In genomic region chr7:98458090-98458875, GRCh38 we compare ENCODE assay signal across 16 cellular contexts. TPM values are rescaled to one million over a fixed set of nuclear protein-coding genes. Genes with fewer than 3 reads are reported as not detected.
DNase-seq lines count a peak whose midpoint lies in the region; ATAC-seq, FAIRE-seq and TF ChIP-seq lines count a peak whose summit lies in the region.
"Had no signal": no experiment of that assay in that cellular context is flagged by ENCODE, and none has a peak within 500 bp of the region (broad histone marks: within the 10 kb centered on the region; RNA-seq: fewer than 3 reads in every experiment).

No MANE protein-coding gene starts in this region.

- H3K27me3 ChIP-seq in BLaER1 treated with 17β-estradiol and CSF1 and Interleukin-3, amounts not matched to agents 10 nM and 100 nM: no peaks in the 10 kb centered on the region
- H3K27me3 ChIP-seq in K562 (ENCODE audit: control insufficient read depth in 2 of 2, insufficient read depth in 2 of 2, low read length in 2 of 2) (peaks cover 8 to 48% of the 10 kb centered on the region in 2 experiments; a peak in 2 of 5 replicates), H7 (ENCODE audit: control insufficient read depth, insufficient read depth, low read length) (no peaks in the 10 kb centered on the region)
- H3K27me3 ChIP-seq: Peyer's patch, SJSA1 had no signal

- TF ChIP-seq RAD21 in K562 (CRISPR knock-in tag; conservative IDR thresholded peaks at IDR 0.05 in 1 of 2, IDR thresholded peaks at IDR 0.05 in 1 of 2): no peak

- H3K4me3 ChIP-seq in BLaER1 treated with 17β-estradiol and CSF1 and Interleukin-3, amounts not matched to agents 10 nM and 100 nM: no peak overlapping the region
- H3K4me3 ChIP-seq in K562: no peak overlapping the region
- H3K4me3 ChIP-seq in H7 (ENCODE audit: insufficient read depth, low read depth, low read length): no peak overlapping the region
- no peak overlapping the region for H3K4me3 ChIP-seq in foreskin fibroblast (ENCODE audit: low read depth in 1 of 2, low read length in 2 of 2)
- H3K4me3 ChIP-seq: Peyer's patch, SJSA1 had no signal

- H3K36me3 ChIP-seq in BLaER1 treated with 17β-estradiol and CSF1 and Interleukin-3, amounts not matched to agents 10 nM and 100 nM: no peaks in the 10 kb centered on the region
- H3K36me3 ChIP-seq in K562 (ENCODE audit: control insufficient read depth, insufficient read depth, low read length): no peaks in the 10 kb centered on the region
- no peaks in the 10 kb centered on the region for H3K36me3 ChIP-seq in H7 (replicated peaks; ENCODE audit: control insufficient read depth, insufficient read depth, low read length)
- H3K36me3 ChIP-seq: Peyer's patch, SJSA1 had no signal

- FAIRE-seq in K562 (lab: Jason Lieb, UNC) (peak; percentile 60), D721Med (lab: Jason Lieb, UNC) (no peak)
- FAIRE-seq: GM12891, H54 had no signal

- no peaks in the 10 kb centered on the region for H3K9me1 ChIP-seq in K562 (ENCODE audit: control insufficient read depth, insufficient read depth, low read length)

- peaks cover 0 to 34% (median 30%) of the 10 kb centered on the region in 10 experiments; a peak in 15 of 20 replicates for H3K4me1 ChIP-seq in BLaER1 treated with 17β-estradiol and CSF1 and Interleukin-3, amounts not matched to agents 10 nM and 100 nM
- H3K4me1 ChIP-seq in K562 (replicated peaks in 1 of 2; ENCODE audit: control insufficient read depth in 2 of 2, insufficient read depth in 2 of 2, low read length in 2 of 2): peaks cover 0 to 6% of the 10 kb centered on the region in 2 experiments; a peak in 1 of 5 replicates
- H3K4me1 ChIP-seq: Peyer's patch, SJSA1 had no signal

- intact Hi-C loops in K562 (cut with micrococcal nuclease): no loop called here

- CTCF ChIA-PET in K562 (lab: Yijun Ruan, JAX; ENCODE audit: low intra/inter-chr PET ratio): no interaction called here

- no peaks in the 10 kb centered on the region; a peak in 3 of 22 replicates for H4K20me1 ChIP-seq in BLaER1 treated with 17β-estradiol and CSF1 and Interleukin-3, amounts not matched to agents 10 nM and 100 nM
- H4K20me1 ChIP-seq in K562 (replicated peaks; ENCODE audit: control insufficient read depth, insufficient read depth, low read length): no peaks in the 10 kb centered on the region

- H3K79me2 ChIP-seq in K562 (ENCODE audit: control insufficient read depth, insufficient read depth, low read length): no peaks in the 10 kb centered on the region

- DNase-seq in HT1080 (ENCODE audit: low read depth) (peak; percentile 25), RPMI7951 (ENCODE audit: low read depth) (peak; percentile 19), K562 (ENCODE audit: extremely low read depth in 1 of 4, low spot score in 3 of 4) (peak; percentile 46 to 78 (median 71)), islet precursor cell (no peak), H7 (no peak), foreskin fibroblast (no peak), D721Med (ENCODE audit: insufficient read length, low spot score) (no peak)
- DNase-seq: KG1; NCI-H2227 treated with DMSO at 0.1 percent for 48 hours; NK-92 treated with Interleukin-12 subunit alpha and Interleukin-12 subunit beta, amount 100 ng/mL, for 24 hours; Peyer's patch had no signal

- H3K27ac ChIP-seq in BLaER1 treated with 17β-estradiol and CSF1 and Interleukin-3, amounts not matched to agents 10 nM and 100 nM: no peak overlapping the region
- H3K27ac ChIP-seq in K562 (ENCODE audit: extremely low read depth, low read depth, low read length): no peak overlapping the region
- H3K27ac ChIP-seq: C4-2B, Peyer's patch, SJSA1 had no signal

- peak overlapping the region in 9 of 11 experiments; percentile 27 to 79 (median 62); a peak in 17 of 22 replicates for H3K4me2 ChIP-seq in BLaER1 treated with 17β-estradiol and CSF1 and Interleukin-3, amounts not matched to agents 10 nM and 100 nM
- H3K4me2 ChIP-seq in K562 (ENCODE audit: insufficient read depth, low read length): peak overlapping the region; percentile 13; the same call in 1 of the 2 replicates

- peak; percentile 86 for ATAC-seq in K562

- H3K9me3 ChIP-seq in BLaER1 treated with 17β-estradiol and CSF1 and Interleukin-3, amounts not matched to agents 10 nM and 100 nM (replicated peaks in 1 of 11): peaks cover under 1 to 9% (median 1%) of the 10 kb centered on the region in 11 experiments; a peak in 17 of 22 replicates
- H3K9me3 ChIP-seq in K562 (replicated peaks; ENCODE audit: control insufficient read depth, insufficient read depth, low read depth, low read length): no peaks in the 10 kb centered on the region
- H3K9me3 ChIP-seq: Peyer's patch, SJSA1 had no signal

- BruUV-seq in K562 (replicated peaks; lab: Mats Ljungman, UMichigan): no TSS peak

- peak overlapping the region; percentile 71 for H2AFZ ChIP-seq in K562 (ENCODE audit: low read depth, low read length)

- in situ Hi-C loops in K562 (cut with MboI): no loop called here

- TF ChIP-seq POLR2A in K562 (conservative IDR thresholded peaks at IDR 0.05): no peak

- WGBS in K562 (ENCODE audit: insufficient coverage, low coverage, missing lambda C conversion rate): 24% methylated on average over 16 of the region's 16 CpGs

- no peak overlapping the region for H3K9ac ChIP-seq in BLaER1 treated with 17β-estradiol and CSF1 and Interleukin-3, amounts not matched to agents 10 nM and 100 nM
- H3K9ac ChIP-seq in K562 (ENCODE audit: insufficient read depth in 1 of 2, low read depth in 2 of 2, low read length in 2 of 2): no peak overlapping the region

- TF ChIP-seq CTCF in K562 (IDR thresholded peaks at IDR 0.05 in 2 of 3, conservative IDR thresholded peaks at IDR 0.05 in 1 of 3; ENCODE audit: insufficient read depth in 2 of 3, low read depth in 1 of 3, low read length in 3 of 3): no peak
- no peak for TF ChIP-seq CTCF in foreskin fibroblast (IDR thresholded peaks at IDR 0.05; ENCODE audit: low read depth, low read length)
- TF ChIP-seq CTCF in D721Med (IDR thresholded peaks at IDR 0.05; ENCODE audit: insufficient read depth, missing control alignments): no peak

- no peak for TF ChIP-seq EP300 in K562 (IDR thresholded peaks at IDR 0.05; ENCODE audit: low read length)

- POLR2A ChIA-PET in K562 (lab: Yijun Ruan, JAX): interaction anchor here (0.7 to 0.9 kb wide), 3 partner anchors 17 to 35 kb away, joined by 3 read pairs; no protein-coding TSS in a partner anchor

TF ChIP-seq in K562, 482 proteins besides CTCF, POLR2A, EP300 and RAD21 (continues in another document):
- no peak for TF ChIP-seq ZBTB33 (CRISPR knock-in tag; IDR thresholded peaks at IDR 0.05)

RNA-seq across cellular contexts. Expression of gene BAIAP2L1, which starts 57.4 kb away (rescaled TPM):
- 7.3 and 11.1 TPM in 2 replicates for total RNA-seq in HT1080 (2014; rRNA removed; shearing (Covaris generic))
- 25.4 and 31.1 TPM in 2 replicates for polyA plus RNA-seq in HT1080 (2015; cell fraction: cytosol; rRNA removed)
- 27.7 and 39.1 TPM in 2 replicates for polyA plus RNA-seq in HT1080 (2015; cell fraction: nucleus; rRNA removed)
- 7.1 and 9.4 TPM in 2 replicates for total RNA-seq in RPMI7951 (2014; rRNA removed; shearing (Covaris generic))
- 35.2 and 53.3 TPM in 2 replicates for total RNA-seq in K562 (2011; cell fraction: chromatin; rRNA removed; ENCODE audit: low replicate concordance)
- total RNA-seq in K562 (2011; cell fraction: nucleolus; rRNA removed): 19.8 and 20.0 TPM in 2 replicates
- total RNA-seq in K562 (2011; cell fraction: nucleoplasm; rRNA removed): 22.5 and 27.7 TPM in 2 replicates
- total RNA-seq in K562 (2014; rRNA removed) (8.6 and 12.2 TPM in 2 replicates), K562 (2014; rRNA removed; fragmentation: Illumina TruSeq; extraction: Trizol) (15.5 and 19.5 TPM in 2 replicates), K562 (2015; rRNA removed; fragmentation: Illumina TruSeq; extraction: Trizol) (11.1 and 12.0 TPM in 2 replicates), K562 (2021) (22.0 and 22.9 TPM in 2 replicates)
- polyA plus RNA-seq in K562 (2011; rRNA removed) (14.4 and 19.0 TPM in 2 replicates), K562 (2014; fragmentation: Illumina TruSeq; extraction: Trizol) (21.8 and 29.8 TPM in 2 replicates), K562 (2014; fragmentation: Nextera tagmentation; extraction: Ambion mirVana) (1 to 10 TPM; 4.2 to 4.3 TPM), K562 (2014; rRNA removed) (15.0 and 16.4 TPM in 2 replicates)
- polyA plus RNA-seq in K562 (2011; cell fraction: cytosol; rRNA removed): 10.7 and 13.6 TPM in 2 replicates
- polyA plus RNA-seq in K562 (2011; cell fraction: nucleus; rRNA removed): 11.9 and 21.6 TPM in 2 replicates
- polyA plus RNA-seq in K562 (2012): 10.9 and 18.9 TPM in 2 replicates
- polyA minus RNA-seq in K562 (2011; rRNA and poly(A)+ RNA removed): 12.8 and 14.0 TPM in 2 replicates
- polyA minus RNA-seq in K562 (2011; cell fraction: cytosol; rRNA and poly(A)+ RNA removed): 7.5 and 10.7 TPM in 2 replicates
- polyA minus RNA-seq in K562 (2011; cell fraction: nucleus; rRNA and poly(A)+ RNA removed): 13.1 and 15.9 TPM in 2 replicates
- total RNA-seq in H7 (2014; rRNA removed; shearing (Covaris generic)): 16.6 and 24.9 TPM in 2 replicates

Comparison
In these comparisons a context has a peak if more than half of its experiments do, and no peak if none do; other contexts are left out.
1. DNase-seq: peak in HT1080 (single experiment), RPMI7951 (single experiment) and K562 (4 of 4); none in islet precursor cell (single experiment), H7 (single experiment), foreskin fibroblast (0 of 2) and D721Med (single experiment).